In the genomic region with DNA sequence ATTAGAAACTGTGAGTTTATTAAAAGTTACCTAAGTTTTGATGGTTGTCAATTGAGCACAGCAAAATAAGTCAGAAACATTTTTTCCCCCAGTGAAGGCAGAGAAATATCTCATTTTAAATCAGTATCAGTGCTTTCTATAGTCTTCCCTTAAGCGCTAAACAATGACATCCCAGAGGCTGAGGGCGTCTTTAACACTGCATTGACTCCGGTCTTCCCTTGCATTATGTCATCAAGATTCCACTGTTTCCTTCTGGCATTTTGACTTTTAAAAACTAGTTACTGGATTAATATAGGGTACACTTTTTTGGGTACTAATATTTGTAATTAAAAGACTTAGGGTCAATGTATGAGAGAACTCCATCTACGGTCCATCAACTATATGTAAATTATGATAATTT, we compare ENCODE assay signal across 2 cellular contexts.
TF ChIP-seq lines count a peak whose summit lies in the region.

No MANE protein-coding gene starts in this region.

TF ChIP-seq in HepG2, 621 proteins besides CTCF, POLR2A, EP300 and RAD21:
- TF ChIP-seq RXRA (CRISPR knock-in tag; IDR thresholded peaks at IDR 0.05) (no peak), NFE2 (CRISPR knock-in tag; IDR thresholded peaks at IDR 0.05) (no peak), PTBP1 (IDR thresholded peaks at IDR 0.05; ENCODE audit: low read depth, low read length, poor library complexity, severe bottlenecking) (no peak), RBM39 (IDR thresholded peaks at IDR 0.05; ENCODE audit: low read depth, low read length, poor library complexity, severe bottlenecking) (no peak), IRF2 (CRISPR knock-in tag; IDR thresholded peaks at IDR 0.05) (no peak), CENPX (CRISPR knock-in tag; IDR thresholded peaks at IDR 0.05) (no peak), ISL2 (CRISPR knock-in tag; IDR thresholded peaks at IDR 0.05) (no peak), ZNF552 (CRISPR knock-in tag; IDR thresholded peaks at IDR 0.05; ENCODE audit: borderline replicate concordance) (no peak)
- TF ChIP-seq, protein P1, sequence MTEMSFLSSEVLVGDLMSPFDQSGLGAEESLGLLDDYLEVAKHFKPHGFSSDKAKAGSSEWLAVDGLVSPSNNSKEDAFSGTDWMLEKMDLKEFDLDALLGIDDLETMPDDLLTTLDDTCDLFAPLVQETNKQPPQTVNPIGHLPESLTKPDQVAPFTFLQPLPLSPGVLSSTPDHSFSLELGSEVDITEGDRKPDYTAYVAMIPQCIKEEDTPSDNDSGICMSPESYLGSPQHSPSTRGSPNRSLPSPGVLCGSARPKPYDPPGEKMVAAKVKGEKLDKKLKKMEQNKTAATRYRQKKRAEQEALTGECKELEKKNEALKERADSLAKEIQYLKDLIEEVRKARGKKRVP (CRISPR knock-in tag; IDR thresholded peaks at IDR 0.05), result no peak
- TF ChIP-seq, protein P2, sequence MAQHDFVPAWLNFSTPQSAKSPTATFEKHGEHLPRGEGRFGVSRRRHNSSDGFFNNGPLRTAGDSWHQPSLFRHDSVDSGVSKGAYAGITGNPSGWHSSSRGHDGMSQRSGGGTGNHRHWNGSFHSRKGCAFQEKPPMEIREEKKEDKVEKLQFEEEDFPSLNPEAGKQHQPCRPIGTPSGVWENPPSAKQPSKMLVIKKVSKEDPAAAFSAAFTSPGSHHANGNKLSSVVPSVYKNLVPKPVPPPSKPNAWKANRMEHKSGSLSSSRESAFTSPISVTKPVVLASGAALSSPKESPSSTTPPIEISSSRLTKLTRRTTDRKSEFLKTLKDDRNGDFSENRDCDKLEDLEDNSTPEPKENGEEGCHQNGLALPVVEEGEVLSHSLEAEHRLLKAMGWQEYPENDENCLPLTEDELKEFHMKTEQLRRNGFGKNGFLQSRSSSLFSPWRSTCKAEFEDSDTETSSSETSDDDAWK (CRISPR knock-in tag; IDR thresholded peaks at IDR 0.05), result no peak

TF ChIP-seq in SK-N-SH, 30 proteins besides CTCF, POLR2A, EP300 and RAD21:
- TF ChIP-seq, protein P3, sequence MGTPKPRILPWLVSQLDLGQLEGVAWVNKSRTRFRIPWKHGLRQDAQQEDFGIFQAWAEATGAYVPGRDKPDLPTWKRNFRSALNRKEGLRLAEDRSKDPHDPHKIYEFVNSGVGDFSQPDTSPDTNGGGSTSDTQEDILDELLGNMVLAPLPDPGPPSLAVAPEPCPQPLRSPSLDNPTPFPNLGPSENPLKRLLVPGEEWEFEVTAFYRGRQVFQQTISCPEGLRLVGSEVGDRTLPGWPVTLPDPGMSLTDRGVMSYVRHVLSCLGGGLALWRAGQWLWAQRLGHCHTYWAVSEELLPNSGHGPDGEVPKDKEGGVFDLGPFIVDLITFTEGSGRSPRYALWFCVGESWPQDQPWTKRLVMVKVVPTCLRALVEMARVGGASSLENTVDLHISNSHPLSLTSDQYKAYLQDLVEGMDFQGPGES (IDR thresholded peaks at IDR 0.05; ENCODE audit: low read depth, low read length), result no peak
- TF ChIP-seq RXRA (IDR thresholded peaks at IDR 0.05; ENCODE audit: borderline replicate concordance, low read depth) (no peak), YY1 (IDR thresholded peaks at IDR 0.05; ENCODE audit: low read depth) (no peak), POLR2AphosphoS5 (IDR thresholded peaks at IDR 0.05; ENCODE audit: low read depth, low read length) (no peak), CHD2 (IDR thresholded peaks at IDR 0.05; ENCODE audit: low read length, partially characterized antibody) (no peak), SIN3A (IDR thresholded peaks at IDR 0.05; ENCODE audit: borderline replicate concordance, low read depth, low read length) (no peak), ELF1 (IDR thresholded peaks at IDR 0.05) (no peak), MXI1 (IDR thresholded peaks at IDR 0.05; ENCODE audit: low read depth, low read length) (no peak), NRF1 (IDR thresholded peaks at IDR 0.05; ENCODE audit: low read depth, low read length) (no peak), GATA2 (CRISPR knock-in tag; IDR thresholded peaks at IDR 0.05) (no peak), SMC3 (IDR thresholded peaks at IDR 0.05; ENCODE audit: low read depth, low read length) (no peak), FOSL2 (IDR thresholded peaks at IDR 0.05; ENCODE audit: borderline replicate concordance, low read depth) (no peak), TEAD4 (IDR thresholded peaks at IDR 0.05; ENCODE audit: borderline replicate concordance, insufficient read depth) (no peak), EZH2phosphoT487 (IDR thresholded peaks at IDR 0.05; ENCODE audit: borderline replicate concordance, low read depth) (no peak)
- TF ChIP-seq, protein P4, sequence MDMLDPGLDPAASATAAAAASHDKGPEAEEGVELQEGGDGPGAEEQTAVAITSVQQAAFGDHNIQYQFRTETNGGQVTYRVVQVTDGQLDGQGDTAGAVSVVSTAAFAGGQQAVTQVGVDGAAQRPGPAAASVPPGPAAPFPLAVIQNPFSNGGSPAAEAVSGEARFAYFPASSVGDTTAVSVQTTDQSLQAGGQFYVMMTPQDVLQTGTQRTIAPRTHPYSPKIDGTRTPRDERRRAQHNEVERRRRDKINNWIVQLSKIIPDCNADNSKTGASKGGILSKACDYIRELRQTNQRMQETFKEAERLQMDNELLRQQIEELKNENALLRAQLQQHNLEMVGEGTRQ (IDR thresholded peaks at IDR 0.05; ENCODE audit: borderline replicate concordance, low read depth, low read length), result no peak
- TF ChIP-seq, protein P5, sequence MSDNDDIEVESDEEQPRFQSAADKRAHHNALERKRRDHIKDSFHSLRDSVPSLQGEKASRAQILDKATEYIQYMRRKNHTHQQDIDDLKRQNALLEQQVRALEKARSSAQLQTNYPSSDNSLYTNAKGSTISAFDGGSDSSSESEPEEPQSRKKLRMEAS (IDR thresholded peaks at IDR 0.05; ENCODE audit: low read depth), result no peak
- TF ChIP-seq, protein P6, sequence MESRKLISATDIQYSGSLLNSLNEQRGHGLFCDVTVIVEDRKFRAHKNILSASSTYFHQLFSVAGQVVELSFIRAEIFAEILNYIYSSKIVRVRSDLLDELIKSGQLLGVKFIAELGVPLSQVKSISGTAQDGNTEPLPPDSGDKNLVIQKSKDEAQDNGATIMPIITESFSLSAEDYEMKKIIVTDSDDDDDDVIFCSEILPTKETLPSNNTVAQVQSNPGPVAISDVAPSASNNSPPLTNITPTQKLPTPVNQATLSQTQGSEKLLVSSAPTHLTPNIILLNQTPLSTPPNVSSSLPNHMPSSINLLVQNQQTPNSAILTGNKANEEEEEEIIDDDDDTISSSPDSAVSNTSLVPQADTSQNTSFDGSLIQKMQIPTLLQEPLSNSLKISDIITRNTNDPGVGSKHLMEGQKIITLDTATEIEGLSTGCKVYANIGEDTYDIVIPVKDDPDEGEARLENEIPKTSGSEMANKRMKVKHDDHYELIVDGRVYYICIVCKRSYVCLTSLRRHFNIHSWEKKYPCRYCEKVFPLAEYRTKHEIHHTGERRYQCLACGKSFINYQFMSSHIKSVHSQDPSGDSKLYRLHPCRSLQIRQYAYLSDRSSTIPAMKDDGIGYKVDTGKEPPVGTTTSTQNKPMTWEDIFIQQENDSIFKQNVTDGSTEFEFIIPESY (IDR thresholded peaks at IDR 0.05; ENCODE audit: borderline replicate concordance, low read depth), result no peak
